Comparison of ENCODE assay signal across 21 cellular contexts in genomic region chr1:210230149-210230695, GRCh38. TPM values are rescaled to one million over a fixed set of nuclear protein-coding genes. Genes with fewer than 3 reads are reported as not detected.
DNase-seq lines count a peak whose midpoint lies in the region; ATAC-seq, FAIRE-seq and TF ChIP-seq lines count a peak whose summit lies in the region.
"Had no signal": no experiment of that assay in that cellular context is flagged by ENCODE, and none has a peak within 500 bp of the region (broad histone marks: within the 10 kb centered on the region; RNA-seq: fewer than 3 reads in every experiment).

No MANE protein-coding gene starts in this region.

- DNase-seq in bronchial epithelial cell (ENCODE audit: low read depth) (peak; percentile 72), keratinocyte (ENCODE audit: low read depth, low spot score) (no peak), HuH-7 (ENCODE audit: low spot score) (no peak)
- no peak for DNase-seq in activated naive CD4-positive, alpha-beta T cell treated with anti-CD3 and anti-CD28 coated beads for 36 hours
- DNase-seq: ACHN; BE2C; C1 segment of cervical spinal cord; CD4-positive, CD25-positive, alpha-beta regulatory T cell; CD8-positive, alpha-beta memory T cell; COR-L47; GDM1 had no signal

- peaks cover 30% of the 10 kb centered on the region for H3K27me3 Mint-ChIP-seq in activated naive CD4-positive, alpha-beta T cell treated with anti-CD3 and anti-CD28 coated beads for 36 hours (ENCODE audit: low read depth)

- H3K9me1 ChIP-seq in keratinocyte (ENCODE audit: control insufficient read depth, extremely low read depth, insufficient read depth, low read length), result no peaks in the 10 kb centered on the region

- no peak overlapping the region for H3K9ac ChIP-seq in keratinocyte (ENCODE audit: control insufficient read depth, extremely low read depth, insufficient read depth, low read length)
- H3K9ac ChIP-seq: KMS-11 had no signal

- H3K9me3 ChIP-seq in HEK293 (ENCODE audit: control insufficient read depth, insufficient read depth, low read depth, low read length) (no peaks in the 10 kb centered on the region), keratinocyte (ENCODE audit: control insufficient read depth, low read depth, low read length) (no peaks in the 10 kb centered on the region)
- H3K9me3 ChIP-seq: BE2C had no signal

- no peak for ATAC-seq in GM21390 (IDR thresholded peaks at IDR 0.05; ENCODE audit: unreplicated experiment)
- ATAC-seq in GM21360 (IDR thresholded peaks at IDR 0.05; ENCODE audit: unreplicated experiment), result no peak
- ATAC-seq: GM23338, HCT116 had no signal

- H2AFZ ChIP-seq in keratinocyte (ENCODE audit: control insufficient read depth, low read length), result no peak overlapping the region
- H2AFZ ChIP-seq: GM23338 had no signal

- CTCF ChIA-PET in HEK293 (lab: Yijun Ruan, JAX), result interaction anchor here (0.6 to 1.3 kb wide), 4 partner anchors 34 to 144 kb away, joined by 3 to 4 read pairs (median 3); no protein-coding TSS in a partner anchor
- CTCF ChIA-PET in activated naive CD4-positive, alpha-beta T cell treated with anti-CD3 and anti-CD28 coated beads for 36 hours (lab: Charles Lee), result no interaction called here

- H3K79me2 ChIP-seq in keratinocyte (ENCODE audit: control insufficient read depth, insufficient read depth, low read length), result no peaks in the 10 kb centered on the region

- H3K4me3 Mint-ChIP-seq in activated naive CD4-positive, alpha-beta T cell treated with anti-CD3 and anti-CD28 coated beads for 36 hours, result no peak overlapping the region
- H3K4me3 Mint-ChIP-seq: CD4-positive, CD25-positive, alpha-beta regulatory T cell; CD8-positive, alpha-beta memory T cell; GM23338 had no signal

- no peaks in the 10 kb centered on the region for H3K27me3 ChIP-seq in bronchial epithelial cell (ENCODE audit: control insufficient read depth, insufficient read depth, low read length)
- no peaks in the 10 kb centered on the region for H3K27me3 ChIP-seq in keratinocyte (ENCODE audit: control insufficient read depth, extremely low read depth, insufficient read depth, low read length)
- H3K27me3 ChIP-seq: BE2C had no signal

- H3K4me1 ChIP-seq in HEK293 (ENCODE audit: control insufficient read depth, insufficient read depth, low read length) (peaks cover 14% of the 10 kb centered on the region), keratinocyte (ENCODE audit: control insufficient read depth, extremely low read depth, insufficient read depth, low read length) (peaks cover 16% of the 10 kb centered on the region)

- POLR2A ChIA-PET in HEK293 (lab: Yijun Ruan, JAX), result no interaction called here

- peaks cover 1% of the 10 kb centered on the region for H3K36me3 Mint-ChIP-seq in activated naive CD4-positive, alpha-beta T cell treated with anti-CD3 and anti-CD28 coated beads for 36 hours (ENCODE audit: low read depth)
- H3K36me3 Mint-ChIP-seq: CD4-positive, CD25-positive, alpha-beta regulatory T cell; CD8-positive, alpha-beta memory T cell had no signal

- no peak overlapping the region for H3K4me2 ChIP-seq in keratinocyte (ENCODE audit: control insufficient read depth, extremely low read depth, insufficient read depth, low read depth, low read length)
- H3K4me2 ChIP-seq: GM23338, KMS-11 had no signal

- no peak for TF ChIP-seq CTCF in HEK293 (tag by site-specific recombination; IDR thresholded peaks at IDR 0.05)
- TF ChIP-seq CTCF in bronchial epithelial cell (IDR thresholded peaks at IDR 0.05; ENCODE audit: insufficient read depth, low read length, severe bottlenecking), result no peak
- no peak for TF ChIP-seq CTCF in keratinocyte (optimal IDR thresholded peaks at IDR 0.05 in 1 of 3, IDR thresholded peaks at IDR 0.05 in 1 of 3, conservative IDR thresholded peaks at IDR 0.05 in 1 of 3; ENCODE audit: extremely low read depth in 1 of 3, insufficient read depth in 2 of 3, low read length in 3 of 3)

- no peaks in the 10 kb centered on the region for H3K9me3 Mint-ChIP-seq in activated naive CD4-positive, alpha-beta T cell treated with anti-CD3 and anti-CD28 coated beads for 36 hours
- H3K9me3 Mint-ChIP-seq: GM23338 had no signal

- FAIRE-seq in G401.6 (lab: Jason Lieb, UNC) (peak; percentile 67), bronchial epithelial cell (lab: Jason Lieb, UNC) (no peak), keratinocyte (lab: Jason Lieb, UNC) (peak; percentile 39)
- FAIRE-seq: A204.1, H54, HTR-8/SVneo had no signal

- no peaks in the 10 kb centered on the region for H4K20me1 ChIP-seq in keratinocyte (ENCODE audit: control insufficient read depth, extremely low read depth, insufficient read depth, low read length)

- dilution Hi-C loops in keratinocyte (cut with MboI; ENCODE audit: extremely low pct_ligation_motif_present, low sequenced_read_pairs), result no loop called here

- H3K36me3 ChIP-seq in HEK293 (ENCODE audit: control insufficient read depth in 2 of 2, insufficient read depth in 1 of 2, low read length in 2 of 2), result peaks cover 0 to 3% of the 10 kb centered on the region in 2 experiments; a peak in 1 of 3 replicates
- no peaks in the 10 kb centered on the region for H3K36me3 ChIP-seq in bronchial epithelial cell (ENCODE audit: control insufficient read depth, insufficient read depth, low read length)
- no peaks in the 10 kb centered on the region for H3K36me3 ChIP-seq in keratinocyte (ENCODE audit: control insufficient read depth in 2 of 2, extremely low read depth in 1 of 2, insufficient read depth in 2 of 2, low read length in 2 of 2)
- H3K36me3 ChIP-seq: BE2C had no signal

- H3K4me3 ChIP-seq in HEK293 (ENCODE audit: low read depth, low read length) (no peak overlapping the region), bronchial epithelial cell (ENCODE audit: low read depth, low read length) (no peak overlapping the region), keratinocyte (ENCODE audit: control insufficient read depth in 2 of 3, extremely low read depth in 1 of 3, insufficient read depth in 2 of 3, low read depth in 1 of 3, low read length in 3 of 3) (no peak overlapping the region)
- H3K4me3 ChIP-seq: GM23338 had no signal

- intact Hi-C loops in activated naive CD4-positive, alpha-beta T cell treated with anti-CD3 and anti-CD28 coated beads for 36 hours (cut with micrococcal nuclease), result no loop called here

- no peak overlapping the region for H3K27ac Mint-ChIP-seq in activated naive CD4-positive, alpha-beta T cell treated with anti-CD3 and anti-CD28 coated beads for 36 hours
- H3K27ac Mint-ChIP-seq: CD4-positive, CD25-positive, alpha-beta regulatory T cell; GM23338 had no signal

- H3K4me1 Mint-ChIP-seq in activated naive CD4-positive, alpha-beta T cell treated with anti-CD3 and anti-CD28 coated beads for 36 hours (ENCODE audit: low read depth), result peaks cover 2% of the 10 kb centered on the region

- H3K27ac ChIP-seq in HEK293 (ENCODE audit: extremely low read depth, low read depth, low read length) (no peak overlapping the region), keratinocyte (ENCODE audit: control insufficient read depth, insufficient read depth, low read length) (no peak overlapping the region)
- H3K27ac ChIP-seq: KMS-11 had no signal

TF ChIP-seq in HEK293, 187 proteins besides CTCF, POLR2A, EP300 and RAD21 (continues in another document):
- peak; percentile 38; the same call in 1 of the 2 replicates for TF ChIP-seq SCRT2 (tag by site-specific recombination; IDR thresholded peaks at IDR 0.05)
- TF ChIP-seq ZBTB20 (tag by site-specific recombination; IDR thresholded peaks at IDR 0.05), result no peak
- no peak for TF ChIP-seq ZNF184 (tag by site-specific recombination; IDR thresholded peaks at IDR 0.05)
- TF ChIP-seq AEBP2 (tag by site-specific recombination; IDR thresholded peaks at IDR 0.05; ENCODE audit: borderline replicate concordance), result no peak
- no peak for TF ChIP-seq ZNF324 (tag by site-specific recombination; IDR thresholded peaks at IDR 0.05)
- no peak for TF ChIP-seq ZNF280C (tag by site-specific recombination; IDR thresholded peaks at IDR 0.05)

RNA-seq across cellular contexts. Expression of gene SERTAD4, which starts 2.4 kb away (rescaled TPM):
- 0.26 and 0.64 TPM in 2 replicates for total RNA-seq in bronchial epithelial cell
- 0.64 to 5.1 TPM (median 3.4 TPM) in 3 replicates for polyA plus RNA-seq in keratinocyte
- not detected for polyA plus RNA-seq in keratinocyte (2011; ENCODE audit: low read depth)
- polyA plus RNA-seq in keratinocyte (2011; cell fraction: cytosol; rRNA removed), result 1.3 and 2.0 TPM in 2 replicates
- 1.3 and 1.4 TPM in 2 replicates for polyA plus RNA-seq in keratinocyte (2011; cell fraction: nucleus; rRNA removed)
- 0.17 and 3.9 TPM in 2 replicates for polyA plus RNA-seq in keratinocyte (2012; ENCODE audit: low replicate concordance)
- polyA minus RNA-seq in keratinocyte, result 0.20 to 2.5 TPM (median 1.6 TPM) in 3 replicates
- polyA minus RNA-seq in keratinocyte (2011; cell fraction: cytosol; rRNA and poly(A)+ RNA removed), result not detected
- polyA minus RNA-seq in keratinocyte (2011; cell fraction: nucleus; rRNA and poly(A)+ RNA removed), result 0.21 and 1.1 TPM in 2 replicates
- not detected for total RNA-seq in activated naive CD4-positive, alpha-beta T cell treated with anti-CD3 and anti-CD28 coated beads for 36 hours
- total RNA-seq: CD4-positive, CD25-positive, alpha-beta regulatory T cell; CD8-positive, alpha-beta memory T cell had no signal
- polyA plus RNA-seq: CD4-positive, CD25-positive, alpha-beta regulatory T cell; CD8-positive, alpha-beta memory T cell had no signal
